Comparison of ENCODE assay signal across 3 cellular contexts in the genomic region with DNA sequence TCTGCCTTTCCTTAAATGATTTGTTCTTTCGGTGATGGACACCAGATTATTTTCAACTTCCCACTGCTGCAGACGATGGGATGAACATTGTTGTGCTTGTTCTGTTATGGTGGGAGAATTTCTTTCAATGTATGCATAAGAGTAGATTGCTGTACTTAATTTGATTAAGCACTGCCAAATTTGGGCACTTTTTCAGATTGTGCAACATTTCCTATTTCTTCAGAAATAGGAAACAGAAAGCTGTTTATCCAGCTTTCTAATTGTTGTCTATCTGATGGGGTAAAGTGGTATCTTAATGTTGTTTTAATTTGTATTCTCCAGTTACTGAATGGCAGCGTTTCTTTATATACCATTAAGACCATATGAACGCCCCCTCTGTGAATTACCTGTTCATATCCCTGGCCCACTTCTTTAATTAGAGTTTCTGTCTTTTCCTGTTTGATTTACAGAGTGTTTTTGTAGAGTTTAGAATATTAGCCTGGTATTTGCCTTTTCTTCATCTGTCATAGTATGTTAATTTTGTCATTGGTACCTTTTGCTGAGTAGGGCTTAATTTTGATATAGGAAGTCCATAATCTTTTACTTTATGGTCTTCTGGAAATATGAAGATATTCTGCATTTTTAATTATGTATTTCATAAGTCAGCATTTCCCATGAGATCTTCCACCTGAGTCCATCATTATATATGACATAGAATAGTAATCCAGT.
TF ChIP-seq lines count a peak whose summit lies in the region.

No MANE protein-coding gene starts in this region.

TF ChIP-seq in Ishikawa, 13 proteins besides CTCF, POLR2A, EP300 and RAD21:
- TF ChIP-seq FOXM1 (IDR thresholded peaks at IDR 0.05; ENCODE audit: borderline replicate concordance, low read depth) (no peak), CEBPB (IDR thresholded peaks at IDR 0.05) (peak; percentile 68; the same call in 1 of the 2 replicates)

TF ChIP-seq in GM12878, 131 proteins besides CTCF, POLR2A, EP300 and RAD21:
- TF ChIP-seq ZBED1 (IDR thresholded peaks at IDR 0.05; ENCODE audit: borderline replicate concordance), result no peak

TF ChIP-seq in HepG2, 621 proteins besides CTCF, POLR2A, EP300 and RAD21:
- TF ChIP-seq, protein P1, sequence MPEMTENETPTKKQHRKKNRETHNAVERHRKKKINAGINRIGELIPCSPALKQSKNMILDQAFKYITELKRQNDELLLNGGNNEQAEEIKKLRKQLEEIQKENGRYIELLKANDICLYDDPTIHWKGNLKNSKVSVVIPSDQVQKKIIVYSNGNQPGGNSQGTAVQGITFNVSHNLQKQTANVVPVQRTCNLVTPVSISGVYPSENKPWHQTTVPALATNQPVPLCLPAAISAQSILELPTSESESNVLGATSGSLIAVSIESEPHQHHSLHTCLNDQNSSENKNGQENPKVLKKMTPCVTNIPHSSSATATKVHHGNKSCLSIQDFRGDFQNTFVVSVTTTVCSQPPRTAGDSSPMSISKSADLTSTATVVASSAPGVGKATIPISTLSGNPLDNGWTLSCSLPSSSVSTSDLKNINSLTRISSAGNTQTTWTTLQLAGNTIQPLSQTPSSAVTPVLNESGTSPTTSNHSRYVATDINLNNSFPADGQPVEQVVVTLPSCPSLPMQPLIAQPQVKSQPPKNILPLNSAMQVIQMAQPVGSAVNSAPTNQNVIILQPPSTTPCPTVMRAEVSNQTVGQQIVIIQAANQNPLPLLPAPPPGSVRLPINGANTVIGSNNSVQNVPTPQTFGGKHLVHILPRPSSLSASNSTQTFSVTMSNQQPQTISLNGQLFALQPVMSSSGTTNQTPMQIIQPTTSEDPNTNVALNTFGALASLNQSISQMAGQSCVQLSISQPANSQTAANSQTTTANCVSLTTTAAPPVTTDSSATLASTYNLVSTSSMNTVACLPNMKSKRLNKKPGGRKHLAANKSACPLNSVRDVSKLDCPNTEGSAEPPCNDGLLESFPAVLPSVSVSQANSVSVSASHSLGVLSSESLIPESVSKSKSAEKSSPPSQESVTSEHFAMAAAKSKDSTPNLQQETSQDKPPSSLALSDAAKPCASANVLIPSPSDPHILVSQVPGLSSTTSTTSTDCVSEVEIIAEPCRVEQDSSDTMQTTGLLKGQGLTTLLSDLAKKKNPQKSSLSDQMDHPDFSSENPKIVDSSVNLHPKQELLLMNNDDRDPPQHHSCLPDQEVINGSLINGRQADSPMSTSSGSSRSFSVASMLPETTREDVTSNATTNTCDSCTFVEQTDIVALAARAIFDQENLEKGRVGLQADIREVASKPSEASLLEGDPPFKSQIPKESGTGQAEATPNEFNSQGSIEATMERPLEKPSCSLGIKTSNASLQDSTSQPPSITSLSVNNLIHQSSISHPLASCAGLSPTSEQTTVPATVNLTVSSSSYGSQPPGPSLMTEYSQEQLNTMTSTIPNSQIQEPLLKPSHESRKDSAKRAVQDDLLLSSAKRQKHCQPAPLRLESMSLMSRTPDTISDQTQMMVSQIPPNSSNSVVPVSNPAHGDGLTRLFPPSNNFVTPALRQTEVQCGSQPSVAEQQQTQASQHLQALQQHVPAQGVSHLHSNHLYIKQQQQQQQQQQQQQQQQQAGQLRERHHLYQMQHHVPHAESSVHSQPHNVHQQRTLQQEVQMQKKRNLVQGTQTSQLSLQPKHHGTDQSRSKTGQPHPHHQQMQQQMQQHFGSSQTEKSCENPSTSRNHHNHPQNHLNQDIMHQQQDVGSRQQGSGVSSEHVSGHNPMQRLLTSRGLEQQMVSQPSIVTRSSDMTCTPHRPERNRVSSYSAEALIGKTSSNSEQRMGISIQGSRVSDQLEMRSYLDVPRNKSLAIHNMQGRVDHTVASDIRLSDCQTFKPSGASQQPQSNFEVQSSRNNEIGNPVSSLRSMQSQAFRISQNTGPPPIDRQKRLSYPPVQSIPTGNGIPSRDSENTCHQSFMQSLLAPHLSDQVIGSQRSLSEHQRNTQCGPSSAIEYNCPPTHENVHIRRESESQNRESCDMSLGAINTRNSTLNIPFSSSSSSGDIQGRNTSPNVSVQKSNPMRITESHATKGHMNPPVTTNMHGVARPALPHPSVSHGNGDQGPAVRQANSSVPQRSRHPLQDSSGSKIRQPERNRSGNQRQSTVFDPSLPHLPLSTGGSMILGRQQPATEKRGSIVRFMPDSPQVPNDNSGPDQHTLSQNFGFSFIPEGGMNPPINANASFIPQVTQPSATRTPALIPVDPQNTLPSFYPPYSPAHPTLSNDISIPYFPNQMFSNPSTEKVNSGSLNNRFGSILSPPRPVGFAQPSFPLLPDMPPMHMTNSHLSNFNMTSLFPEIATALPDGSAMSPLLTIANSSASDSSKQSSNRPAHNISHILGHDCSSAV (CRISPR knock-in tag; IDR thresholded peaks at IDR 0.05; ENCODE audit: borderline replicate concordance), result no peak
- TF ChIP-seq MATR3 (CRISPR knock-in tag; IDR thresholded peaks at IDR 0.05) (no peak), SRF (IDR thresholded peaks at IDR 0.05; ENCODE audit: low read depth, low read length) (peak; percentile 55; the same call in 1 of the 2 replicates), ZNF614 (CRISPR knock-in tag; IDR thresholded peaks at IDR 0.05; ENCODE audit: borderline replicate concordance) (no peak), ZNF136 (CRISPR knock-in tag; IDR thresholded peaks at IDR 0.05; ENCODE audit: low read depth) (no peak), CEBPB (IDR thresholded peaks at IDR 0.05; ENCODE audit: borderline replicate concordance, low read depth, low read length) (peak; percentile 46; the same call in 1 of the 2 replicates), MAFF (IDR thresholded peaks at IDR 0.05; ENCODE audit: low read depth, low read length) (peak; percentile 44), KLF6 (CRISPR knock-in tag; IDR thresholded peaks at IDR 0.05) (no peak), ZNF317 (CRISPR knock-in tag; IDR thresholded peaks at IDR 0.05) (no peak), FOXK1 (CRISPR knock-in tag; IDR thresholded peaks at IDR 0.05; ENCODE audit: borderline replicate concordance, low read depth) (no peak), MAFK (conservative IDR thresholded peaks at IDR 0.05 in 1 of 2, IDR thresholded peaks at IDR 0.05 in 1 of 2; ENCODE audit: low read length in 2 of 2) (peak; percentile 1 to 70; a peak in 2 of 4 replicates), RBAK (CRISPR knock-in tag; IDR thresholded peaks at IDR 0.05) (no peak), ZNF331 (CRISPR knock-in tag; IDR thresholded peaks at IDR 0.05) (no peak), ZNF33B (CRISPR knock-in tag; IDR thresholded peaks at IDR 0.05) (no peak)
- TF ChIP-seq, protein P2, sequence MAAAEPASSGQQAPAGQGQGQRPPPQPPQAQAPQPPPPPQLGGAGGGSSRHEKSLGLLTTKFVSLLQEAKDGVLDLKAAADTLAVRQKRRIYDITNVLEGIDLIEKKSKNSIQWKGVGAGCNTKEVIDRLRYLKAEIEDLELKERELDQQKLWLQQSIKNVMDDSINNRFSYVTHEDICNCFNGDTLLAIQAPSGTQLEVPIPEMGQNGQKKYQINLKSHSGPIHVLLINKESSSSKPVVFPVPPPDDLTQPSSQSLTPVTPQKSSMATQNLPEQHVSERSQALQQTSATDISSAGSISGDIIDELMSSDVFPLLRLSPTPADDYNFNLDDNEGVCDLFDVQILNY (CRISPR knock-in tag; conservative IDR thresholded peaks at IDR 0.05), result no peak
- TF ChIP-seq, protein P3, sequence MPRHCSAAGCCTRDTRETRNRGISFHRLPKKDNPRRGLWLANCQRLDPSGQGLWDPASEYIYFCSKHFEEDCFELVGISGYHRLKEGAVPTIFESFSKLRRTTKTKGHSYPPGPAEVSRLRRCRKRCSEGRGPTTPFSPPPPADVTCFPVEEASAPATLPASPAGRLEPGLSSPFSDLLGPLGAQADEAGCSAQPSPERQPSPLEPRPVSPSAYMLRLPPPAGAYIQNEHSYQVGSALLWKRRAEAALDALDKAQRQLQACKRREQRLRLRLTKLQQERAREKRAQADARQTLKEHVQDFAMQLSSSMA (CRISPR knock-in tag; IDR thresholded peaks at IDR 0.05), result no peak
- TF ChIP-seq, protein P4, sequence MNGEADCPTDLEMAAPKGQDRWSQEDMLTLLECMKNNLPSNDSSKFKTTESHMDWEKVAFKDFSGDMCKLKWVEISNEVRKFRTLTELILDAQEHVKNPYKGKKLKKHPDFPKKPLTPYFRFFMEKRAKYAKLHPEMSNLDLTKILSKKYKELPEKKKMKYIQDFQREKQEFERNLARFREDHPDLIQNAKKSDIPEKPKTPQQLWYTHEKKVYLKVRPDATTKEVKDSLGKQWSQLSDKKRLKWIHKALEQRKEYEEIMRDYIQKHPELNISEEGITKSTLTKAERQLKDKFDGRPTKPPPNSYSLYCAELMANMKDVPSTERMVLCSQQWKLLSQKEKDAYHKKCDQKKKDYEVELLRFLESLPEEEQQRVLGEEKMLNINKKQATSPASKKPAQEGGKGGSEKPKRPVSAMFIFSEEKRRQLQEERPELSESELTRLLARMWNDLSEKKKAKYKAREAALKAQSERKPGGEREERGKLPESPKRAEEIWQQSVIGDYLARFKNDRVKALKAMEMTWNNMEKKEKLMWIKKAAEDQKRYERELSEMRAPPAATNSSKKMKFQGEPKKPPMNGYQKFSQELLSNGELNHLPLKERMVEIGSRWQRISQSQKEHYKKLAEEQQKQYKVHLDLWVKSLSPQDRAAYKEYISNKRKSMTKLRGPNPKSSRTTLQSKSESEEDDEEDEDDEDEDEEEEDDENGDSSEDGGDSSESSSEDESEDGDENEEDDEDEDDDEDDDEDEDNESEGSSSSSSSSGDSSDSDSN (CRISPR knock-in tag; IDR thresholded peaks at IDR 0.05), result no peak
TF ChIP-seq in HepG2: peak in this region for 4.
